ENCODE assay signal across 3 cellular contexts in genomic region chr16:80541306-80541694, GRCh38.
TF ChIP-seq lines count a peak whose summit lies in the region.

No MANE protein-coding gene starts in this region.

TF ChIP-seq in SK-N-SH, 30 proteins besides CTCF, POLR2A, EP300 and RAD21 (continued from another document):
- no peak for TF ChIP-seq USF2 (IDR thresholded peaks at IDR 0.05; ENCODE audit: borderline replicate concordance, low read depth, low read length)
- no peak for TF ChIP-seq FOXM1 (IDR thresholded peaks at IDR 0.05; ENCODE audit: low read depth)
- no peak for TF ChIP-seq RFX5 (IDR thresholded peaks at IDR 0.05; ENCODE audit: low read length)
- no peak for TF ChIP-seq GABPA (IDR thresholded peaks at IDR 0.05; ENCODE audit: low read depth)
- no peak for TF ChIP-seq USF1 (IDR thresholded peaks at IDR 0.05; ENCODE audit: borderline replicate concordance, low read depth)
- no peak for TF ChIP-seq NFIC (IDR thresholded peaks at IDR 0.05; ENCODE audit: borderline replicate concordance)
- no peak for TF ChIP-seq NRF1 (IDR thresholded peaks at IDR 0.05; ENCODE audit: low read depth, low read length)
- TF ChIP-seq TCF12 (IDR thresholded peaks at IDR 0.05), result no peak
- TF ChIP-seq MAX (IDR thresholded peaks at IDR 0.05; ENCODE audit: low read depth), result no peak
- TF ChIP-seq SIN3A (IDR thresholded peaks at IDR 0.05; ENCODE audit: borderline replicate concordance, low read depth, low read length), result no peak
- no peak for TF ChIP-seq YY1 (IDR thresholded peaks at IDR 0.05; ENCODE audit: low read depth)
- TF ChIP-seq FOXJ3 (CRISPR knock-in tag; IDR thresholded peaks at IDR 0.05), result no peak
TF ChIP-seq in SK-N-SH: peak in this region for 0.

TF ChIP-seq in SK-N-SH treated with all-trans-retinoic acid at 6 μM for 48 hours, 23 proteins besides CTCF, POLR2A, EP300 and RAD21:
- TF ChIP-seq CSRNP3 (CRISPR knock-in tag; IDR thresholded peaks at IDR 0.05) (no peak), SNAI2 (CRISPR knock-in tag; IDR thresholded peaks at IDR 0.05) (no peak)
TF ChIP-seq in SK-N-SH treated with all-trans-retinoic acid at 6 μM for 48 hours: peak in this region for 0.

TF ChIP-seq in HepG2, 621 proteins besides CTCF, POLR2A, EP300 and RAD21 (continued from another document):
- TF ChIP-seq ZNF512 (CRISPR knock-in tag; IDR thresholded peaks at IDR 0.05) (peak; percentile 53; the same call in 1 of the 2 replicates), ZNF431 (CRISPR knock-in tag; IDR thresholded peaks at IDR 0.05; ENCODE audit: borderline replicate concordance, low read depth) (no peak), ZFP1 (CRISPR knock-in tag; IDR thresholded peaks at IDR 0.05) (no peak), HOXA9 (CRISPR knock-in tag; IDR thresholded peaks at IDR 0.05; ENCODE audit: borderline replicate concordance) (0 out of 2 replicates have a peak, but pooled peaks have one; percentile 2), CEBPZ (IDR thresholded peaks at IDR 0.05; ENCODE audit: low read length) (no peak), SMYD3 (CRISPR knock-in tag; IDR thresholded peaks at IDR 0.05) (no peak), HNF4G (IDR thresholded peaks at IDR 0.05; ENCODE audit: borderline replicate concordance, low read depth, low read length) (no peak), HNF4G (CRISPR knock-in tag; IDR thresholded peaks at IDR 0.05; ENCODE audit: borderline replicate concordance, low read depth) (no peak), CENPBD1 (CRISPR knock-in tag; IDR thresholded peaks at IDR 0.05; ENCODE audit: borderline replicate concordance, low read depth) (no peak)
TF ChIP-seq in HepG2: peak in this region for 3.
